3 cellular contexts compared by ENCODE assay signal in genomic region chr2:20334645-20335203, GRCh38.
TF ChIP-seq lines count a peak whose summit lies in the region.

No MANE protein-coding gene starts in this region.

TF ChIP-seq in A549, 52 proteins besides CTCF, POLR2A, EP300 and RAD21:
- TF ChIP-seq FOSL2 (IDR thresholded peaks at IDR 0.05) (no peak), FOSL2 (CRISPR knock-in tag; IDR thresholded peaks at IDR 0.05) (0 out of 2 replicates have a peak, but pooled peaks have one; percentile 5), NR3C1 (IDR thresholded peaks at IDR 0.05) (no peak), CHD2 (IDR thresholded peaks at IDR 0.05; ENCODE audit: low read length, partially characterized antibody) (no peak), RARB (CRISPR knock-in tag; IDR thresholded peaks at IDR 0.05) (no peak), RCOR1 (IDR thresholded peaks at IDR 0.05; ENCODE audit: low read depth, low read length) (no peak), MYC (IDR thresholded peaks at IDR 0.05; ENCODE audit: borderline replicate concordance, low read length) (no peak), HOXA7 (CRISPR knock-in tag; IDR thresholded peaks at IDR 0.05) (no peak), MAZ (IDR thresholded peaks at IDR 0.05; ENCODE audit: borderline replicate concordance, low read depth, low read length) (no peak), JUNB (IDR thresholded peaks at IDR 0.05) (0 out of 2 replicates have a peak, but pooled peaks have one; percentile 16), MAFK (IDR thresholded peaks at IDR 0.05; ENCODE audit: partially characterized antibody) (no peak)
- TF ChIP-seq, protein P1, sequence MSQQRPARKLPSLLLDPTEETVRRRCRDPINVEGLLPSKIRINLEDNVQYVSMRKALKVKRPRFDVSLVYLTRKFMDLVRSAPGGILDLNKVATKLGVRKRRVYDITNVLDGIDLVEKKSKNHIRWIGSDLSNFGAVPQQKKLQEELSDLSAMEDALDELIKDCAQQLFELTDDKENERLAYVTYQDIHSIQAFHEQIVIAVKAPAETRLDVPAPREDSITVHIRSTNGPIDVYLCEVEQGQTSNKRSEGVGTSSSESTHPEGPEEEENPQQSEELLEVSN (IDR thresholded peaks at IDR 0.05; ENCODE audit: borderline replicate concordance, low read depth), result no peak

TF ChIP-seq in WTC11, 78 proteins besides CTCF, POLR2A, EP300 and RAD21:
- no peak for TF ChIP-seq NFE2L1 (CRISPR knock-in tag; IDR thresholded peaks at IDR 0.05)
- TF ChIP-seq, protein P2, sequence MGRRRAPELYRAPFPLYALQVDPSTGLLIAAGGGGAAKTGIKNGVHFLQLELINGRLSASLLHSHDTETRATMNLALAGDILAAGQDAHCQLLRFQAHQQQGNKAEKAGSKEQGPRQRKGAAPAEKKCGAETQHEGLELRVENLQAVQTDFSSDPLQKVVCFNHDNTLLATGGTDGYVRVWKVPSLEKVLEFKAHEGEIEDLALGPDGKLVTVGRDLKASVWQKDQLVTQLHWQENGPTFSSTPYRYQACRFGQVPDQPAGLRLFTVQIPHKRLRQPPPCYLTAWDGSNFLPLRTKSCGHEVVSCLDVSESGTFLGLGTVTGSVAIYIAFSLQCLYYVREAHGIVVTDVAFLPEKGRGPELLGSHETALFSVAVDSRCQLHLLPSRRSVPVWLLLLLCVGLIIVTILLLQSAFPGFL (CRISPR knock-in tag; IDR thresholded peaks at IDR 0.05; ENCODE audit: borderline replicate concordance), result no peak
- TF ChIP-seq EMX1 (CRISPR knock-in tag; IDR thresholded peaks at IDR 0.05), result no peak
- TF ChIP-seq ERG (CRISPR knock-in tag; IDR thresholded peaks at IDR 0.05), result no peak
- TF ChIP-seq, protein P3, sequence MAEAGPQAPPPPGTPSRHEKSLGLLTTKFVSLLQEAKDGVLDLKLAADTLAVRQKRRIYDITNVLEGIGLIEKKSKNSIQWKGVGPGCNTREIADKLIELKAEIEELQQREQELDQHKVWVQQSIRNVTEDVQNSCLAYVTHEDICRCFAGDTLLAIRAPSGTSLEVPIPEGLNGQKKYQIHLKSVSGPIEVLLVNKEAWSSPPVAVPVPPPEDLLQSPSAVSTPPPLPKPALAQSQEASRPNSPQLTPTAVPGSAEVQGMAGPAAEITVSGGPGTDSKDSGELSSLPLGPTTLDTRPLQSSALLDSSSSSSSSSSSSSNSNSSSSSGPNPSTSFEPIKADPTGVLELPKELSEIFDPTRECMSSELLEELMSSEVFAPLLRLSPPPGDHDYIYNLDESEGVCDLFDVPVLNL (CRISPR knock-in tag; IDR thresholded peaks at IDR 0.05; ENCODE audit: borderline replicate concordance, low read depth), result no peak
- no peak for TF ChIP-seq ZNF232 (CRISPR knock-in tag; IDR thresholded peaks at IDR 0.05)
- TF ChIP-seq JUN (CRISPR knock-in tag; IDR thresholded peaks at IDR 0.05), result no peak
- no peak for TF ChIP-seq SP1 (CRISPR knock-in tag; conservative IDR thresholded peaks at IDR 0.05)
- TF ChIP-seq ATF2 (CRISPR knock-in tag; IDR thresholded peaks at IDR 0.05; ENCODE audit: borderline replicate concordance, low read depth), result no peak
- no peak for TF ChIP-seq ATF6 (CRISPR knock-in tag; IDR thresholded peaks at IDR 0.05)
- no peak for TF ChIP-seq ZNF121 (CRISPR knock-in tag; IDR thresholded peaks at IDR 0.05)
- TF ChIP-seq, protein P4, sequence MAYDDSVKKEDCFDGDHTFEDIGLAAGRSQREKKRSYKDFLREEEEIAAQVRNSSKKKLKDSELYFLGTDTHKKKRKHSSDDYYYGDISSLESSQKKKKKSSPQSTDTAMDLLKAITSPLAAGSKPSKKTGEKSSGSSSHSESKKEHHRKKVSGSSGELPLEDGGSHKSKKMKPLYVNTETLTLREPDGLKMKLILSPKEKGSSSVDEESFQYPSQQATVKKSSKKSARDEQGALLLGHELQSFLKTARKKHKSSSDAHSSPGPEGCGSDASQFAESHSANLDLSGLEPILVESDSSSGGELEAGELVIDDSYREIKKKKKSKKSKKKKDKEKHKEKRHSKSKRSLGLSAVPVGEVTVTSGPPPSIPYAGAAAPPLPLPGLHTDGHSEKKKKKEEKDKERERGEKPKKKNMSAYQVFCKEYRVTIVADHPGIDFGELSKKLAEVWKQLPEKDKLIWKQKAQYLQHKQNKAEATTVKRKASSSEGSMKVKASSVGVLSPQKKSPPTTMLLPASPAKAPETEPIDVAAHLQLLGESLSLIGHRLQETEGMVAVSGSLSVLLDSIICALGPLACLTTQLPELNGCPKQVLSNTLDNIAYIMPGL (CRISPR knock-in tag; IDR thresholded peaks at IDR 0.05), result no peak
- no peak for TF ChIP-seq ZBTB21 (CRISPR knock-in tag; IDR thresholded peaks at IDR 0.05; ENCODE audit: borderline replicate concordance)
- no peak for TF ChIP-seq CREB1 (CRISPR knock-in tag; IDR thresholded peaks at IDR 0.05)

TF ChIP-seq in HepG2, 621 proteins besides CTCF, POLR2A, EP300 and RAD21:
- no peak for TF ChIP-seq ZNF496 (CRISPR knock-in tag; IDR thresholded peaks at IDR 0.05; ENCODE audit: insufficient replicate concordance)
- peak; percentile 69; the same call in 1 of the 2 replicates for TF ChIP-seq POLR2AphosphoS2 (IDR thresholded peaks at IDR 0.05; ENCODE audit: low read depth, low read length)
- no peak for TF ChIP-seq ZC3H13 (CRISPR knock-in tag; IDR thresholded peaks at IDR 0.05)
